8 cellular contexts compared by ENCODE assay signal in the genomic region with DNA sequence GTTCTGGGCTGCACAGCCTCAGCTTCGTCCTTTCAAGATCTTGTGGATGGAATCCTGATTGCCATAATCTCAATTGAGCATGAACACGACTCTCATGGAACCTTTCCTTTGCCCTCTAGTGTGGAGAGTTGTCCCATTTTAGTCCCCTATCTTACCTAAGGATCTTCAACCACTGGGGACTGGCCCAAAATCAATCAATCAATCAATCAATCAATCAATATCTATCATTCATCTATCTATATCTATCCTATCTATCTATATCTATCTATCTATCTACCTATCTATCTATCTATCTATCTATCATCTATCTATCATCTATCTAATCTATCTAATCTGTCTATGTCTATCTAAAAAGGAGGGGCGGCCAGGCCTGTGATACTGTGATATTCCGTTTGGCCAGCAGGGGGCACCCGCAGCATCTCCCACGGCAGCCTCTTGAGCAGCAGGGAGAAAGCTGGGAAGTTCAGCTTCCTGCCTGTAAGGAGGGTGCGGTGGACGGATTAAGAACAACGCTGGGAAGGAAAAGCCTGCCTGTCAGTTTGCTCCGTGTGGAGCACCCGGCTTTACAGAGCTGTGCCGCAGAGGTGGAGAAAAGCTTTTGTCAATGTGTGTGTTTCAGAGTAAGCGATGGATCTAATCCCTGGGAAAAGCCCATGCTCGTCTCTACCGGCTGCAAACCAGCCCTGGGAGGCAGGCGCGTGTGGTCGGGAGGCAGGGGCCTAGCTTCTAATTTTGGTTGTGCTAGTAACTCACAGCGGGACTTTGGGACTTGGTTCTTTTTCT.
DNase-seq lines count a peak whose midpoint lies in the region; ATAC-seq and TF ChIP-seq lines count a peak whose summit lies in the region.

No MANE protein-coding gene starts in this region.

- peak overlapping the region; percentile 70 for H3K4me2 ChIP-seq in BLaER1

- H3K9me3 ChIP-seq in BLaER1 (peaks cover 6% of the 10 kb centered on the region), mucosa of descending colon (no peaks in the 10 kb centered on the region)

- H3K4me1 ChIP-seq in BLaER1 (peaks cover 25% of the 10 kb centered on the region), mucosa of descending colon (ENCODE audit: low read depth) (peaks cover 2% of the 10 kb centered on the region)

- H3K4me3 ChIP-seq in BLaER1 (peak overlapping the region; percentile 48; the same call in 1 of the 2 replicates), mucosa of descending colon (no peak overlapping the region)

- ATAC-seq in GM19035 (IDR thresholded peaks at IDR 0.05; ENCODE audit: unreplicated experiment): peak; percentile 77
- ATAC-seq in HG03432 (IDR thresholded peaks at IDR 0.05; ENCODE audit: unreplicated experiment): peak; percentile 82
- peak; percentile 92 for ATAC-seq in mucosa of descending colon

- no peaks in the 10 kb centered on the region for H3K27me3 ChIP-seq in BLaER1

- intact Hi-C loops in mucosa of descending colon (cut with DNase I, micrococcal nuclease): loop anchor here in 1 of 2 donors (10.0 kb wide), 1 partner anchor 262 kb away; no protein-coding TSS in a partner anchor

- no peaks in the 10 kb centered on the region for H3K36me3 ChIP-seq in BLaER1
- no peaks in the 10 kb centered on the region for H3K36me3 ChIP-seq in mucosa of descending colon (ENCODE audit: low read depth)

- H3K9ac ChIP-seq in BLaER1: peak overlapping the region; percentile 56; the same call in 1 of the 2 replicates

- DNase-seq in NCI-H748 treated with DMSO at 0.1 percent for 48 hours (lab: John Stamatoyannopoulos, UW) (peak; percentile 32), activated T-cell treated with anti-CD3 and anti-CD28 coated beads for 1 hour (ENCODE audit: low read depth) (peak; percentile 62), epithelial cell of prostate (ENCODE audit: low read depth, low spot score) (peak; percentile 16), mucosa of descending colon (peak; percentile 74 to 92 (median 90))
- DNase-seq in stimulated activated CD8-positive, alpha-beta memory T cell treated with anti-CD3 and anti-CD28 coated beads, Interleukin-2, amount 100 ng/mL, for 48 hours (ENCODE audit: low read depth in 2 of 2): peak; percentile 52 to 68

- peak; percentile 75 for TF ChIP-seq CTCF in mucosa of descending colon (IDR thresholded peaks at IDR 0.05)

- H4K20me1 ChIP-seq in BLaER1: no peaks in the 10 kb centered on the region

- H3K27ac ChIP-seq in BLaER1: no peak overlapping the region
- no peak overlapping the region for H3K27ac ChIP-seq in epithelial cell of prostate

Comparison
In these comparisons a context has a peak if more than half of its experiments do, and no peak if none do; other contexts are left out.
1. DNase-seq: peak in every context shown above with its lines; median percentile 90 in mucosa of descending colon; 62 in activated T-cell treated with anti-CD3 and anti-CD28 coated beads for 1 hour; 60 in stimulated activated CD8-positive, alpha-beta memory T cell treated with anti-CD3 and anti-CD28 coated beads, Interleukin-2, amount 100 ng/mL, for 48 hours; 32 in NCI-H748 treated with DMSO at 0.1 percent for 48 hours; 16 in epithelial cell of prostate.